Comparison of ENCODE assay signal across 15 cellular contexts in the genomic region with DNA sequence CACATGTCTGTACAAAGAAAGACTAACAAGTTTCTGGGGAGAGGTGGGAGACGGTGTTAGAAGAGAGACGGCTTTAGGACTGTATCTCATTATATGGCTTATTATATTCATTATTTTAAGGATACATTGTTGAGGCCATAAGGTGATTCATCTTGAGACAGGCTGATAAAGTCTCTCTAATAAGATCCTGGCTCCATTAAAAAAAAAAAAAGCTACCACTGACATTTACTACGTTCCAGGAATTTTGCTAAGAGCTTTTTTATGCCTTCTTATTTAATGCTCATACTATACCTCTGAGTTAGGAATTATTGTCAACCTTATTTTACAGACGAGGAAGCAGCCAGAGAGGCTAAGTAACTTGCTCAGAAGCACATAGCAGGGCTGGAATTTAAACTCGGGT.
"Had no signal": no experiment of that assay in that cellular context is flagged by ENCODE, and none has a peak within 500 bp of the region (broad histone marks: within the 10 kb centered on the region; RNA-seq: fewer than 3 reads in every experiment).

No MANE protein-coding gene starts in this region.

- H3K27me3 ChIP-seq: breast epithelium, esophagus squamous epithelium, tibial nerve had no signal

- H3K4me3 Mint-ChIP-seq: activated B cell treated with CpG ODN at 0.5 μM for 24 hours; activated naive CD4-positive, alpha-beta T cell treated with anti-CD3 and anti-CD28 coated beads, Interleukin-2, amount 50 U/mL, for 24 hours; neural crest cell; stimulated activated naive CD8-positive, alpha-beta T cell treated with anti-CD3 and anti-CD28 coated beads, Interleukin-15, Interleukin-2, amounts not matched to agents 100 ng/mL and 50 ng/mL, for 24 hours; T-helper 1 cell treated with Interleukin-12 subunit alpha and Interleukin-12 subunit beta and Interleukin-4 antibody, amounts not matched to agents 30 μg/mL and 1 μg/mL, for 36 hours had no signal

- H3K4me3 ChIP-seq: breast epithelium, esophagus squamous epithelium, tibial nerve had no signal

- H3K36me3 ChIP-seq: breast epithelium had no signal

- H3K9me3 ChIP-seq: breast epithelium, esophagus squamous epithelium, tibial nerve had no signal

- H3K27me3 Mint-ChIP-seq: activated B cell treated with CpG ODN at 0.5 μM for 24 hours; activated naive CD4-positive, alpha-beta T cell treated with anti-CD3 and anti-CD28 coated beads, Interleukin-2, amount 50 U/mL, for 24 hours; stimulated activated naive CD8-positive, alpha-beta T cell treated with anti-CD3 and anti-CD28 coated beads, Interleukin-15, Interleukin-2, amounts not matched to agents 100 ng/mL and 50 ng/mL, for 24 hours had no signal

- H3K4me1 ChIP-seq: breast epithelium had no signal

- H3K9me3 Mint-ChIP-seq: activated B cell treated with CpG ODN at 0.5 μM for 24 hours; activated naive CD4-positive, alpha-beta T cell treated with anti-CD3 and anti-CD28 coated beads, Interleukin-2, amount 50 U/mL, for 24 hours; neural crest cell; stimulated activated naive CD8-positive, alpha-beta T cell treated with anti-CD3 and anti-CD28 coated beads, Interleukin-15, Interleukin-2, amounts not matched to agents 100 ng/mL and 50 ng/mL, for 24 hours; T-helper 1 cell treated with Interleukin-12 subunit alpha and Interleukin-12 subunit beta and Interleukin-4 antibody, amounts not matched to agents 30 μg/mL and 1 μg/mL, for 36 hours had no signal

- H3K4me1 Mint-ChIP-seq: activated naive CD4-positive, alpha-beta T cell treated with anti-CD3 and anti-CD28 coated beads, Interleukin-2, amount 50 U/mL, for 24 hours had no signal

- DNase-seq: activated B cell treated with CpG ODN at 0.5 μM for 24 hours; activated effector memory CD4-positive, alpha-beta T cell treated with Interleukin-2 at 50 U/mL for 16 hours; activated T-cell treated with anti-CD3 and anti-CD28 coated beads, Interleukin-2, amount 50 U/mL, for 1 hour; esophagus squamous epithelium; foreskin fibroblast; glutamatergic neuron; mammary epithelial cell; stimulated activated CD4-positive, alpha-beta T cell treated with anti-CD3 and anti-CD28 coated beads, Interleukin-15, amount 100 ng/mL, for 24 hours; stimulated activated CD4-positive, alpha-beta T cell treated with anti-CD3 and anti-CD28 coated beads, Interleukin-4, amount 100 ng/mL, for 24 hours had no signal

- H3K27ac Mint-ChIP-seq: activated B cell treated with CpG ODN at 0.5 μM for 24 hours; activated naive CD4-positive, alpha-beta T cell treated with anti-CD3 and anti-CD28 coated beads, Interleukin-2, amount 50 U/mL, for 24 hours; stimulated activated naive CD8-positive, alpha-beta T cell treated with anti-CD3 and anti-CD28 coated beads, Interleukin-15, Interleukin-2, amounts not matched to agents 100 ng/mL and 50 ng/mL, for 24 hours; T-helper 1 cell treated with Interleukin-12 subunit alpha and Interleukin-12 subunit beta and Interleukin-4 antibody, amounts not matched to agents 30 μg/mL and 1 μg/mL, for 36 hours had no signal
